Comparison of ENCODE assay signal across 21 cellular contexts in the genomic region with DNA sequence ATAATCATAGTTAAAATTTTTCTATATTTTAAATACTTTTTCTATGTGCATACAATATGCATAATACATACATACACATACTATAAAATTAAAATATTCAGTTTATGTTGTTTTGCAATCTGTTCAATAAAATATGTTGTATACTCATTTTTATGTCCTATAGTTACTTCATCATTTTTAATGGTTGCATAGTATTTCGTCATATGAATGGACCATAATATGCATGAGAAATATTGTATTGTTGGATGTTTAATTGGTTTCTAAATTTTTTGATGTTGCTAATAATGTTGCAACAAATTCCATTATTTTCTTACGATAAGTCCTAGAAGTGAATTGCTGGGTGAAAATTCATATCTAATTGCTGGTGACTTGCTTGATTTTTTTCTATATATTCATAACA.
DNase-seq lines count a peak whose midpoint lies in the region; ATAC-seq, FAIRE-seq and TF ChIP-seq lines count a peak whose summit lies in the region.
"Had no signal": no experiment of that assay in that cellular context is flagged by ENCODE, and none has a peak within 500 bp of the region (broad histone marks: within the 10 kb centered on the region; RNA-seq: fewer than 3 reads in every experiment).

No MANE protein-coding gene starts in this region.

- no peaks in the 10 kb centered on the region for H3K4me1 Mint-ChIP-seq in activated CD8-positive, alpha-beta T cell treated with anti-CD3 and anti-CD28 coated beads, Interleukin-2, amount 10 ng/mL, durations not matched to agents 7 days and 5 days (ENCODE audit: low read depth)
- H3K4me1 Mint-ChIP-seq: CD4-positive, alpha-beta memory T cell had no signal

- TF ChIP-seq RAD21 in neural cell (conservative IDR thresholded peaks at IDR 0.05) = no peak

- H2AFZ ChIP-seq in neural cell (ENCODE audit: low read depth, low read length) = no peak overlapping the region

- CTCF ChIA-PET in activated CD8-positive, alpha-beta T cell treated with anti-CD3 and anti-CD28 coated beads, Interleukin-2, amount 10 ng/mL, durations not matched to agents 7 days and 5 days (lab: Charles Lee) = no interaction called here

- TF ChIP-seq CTCF in neural cell (IDR thresholded peaks at IDR 0.05; ENCODE audit: poor library complexity, severe bottlenecking) = no peak

- no peaks in the 10 kb centered on the region for H3K36me3 ChIP-seq in neural cell (ENCODE audit: insufficient read depth, low read length)
- H3K36me3 ChIP-seq: HAP-1 had no signal

- H3K9ac ChIP-seq in neural cell (ENCODE audit: low read length) = no peak overlapping the region

- no peaks in the 10 kb centered on the region for H3K79me2 ChIP-seq in neural cell (replicated peaks; ENCODE audit: insufficient read depth, low read length)

- H3K27me3 ChIP-seq in neural cell (ENCODE audit: insufficient read depth, low read depth, low read length) = no peaks in the 10 kb centered on the region

- DNase-seq in frontal cortex (ENCODE audit: low spot score in 2 of 2) (no peak), amygdala (lab: John Stamatoyannopoulos, UW) (no peak)
- DNase-seq in activated CD8-positive, alpha-beta T cell treated with anti-CD3 and anti-CD28 coated beads, Interleukin-2, amount 10 ng/mL, durations not matched to agents 7 days and 5 days = no peak
- DNase-seq: 8988T; C1 segment of cervical spinal cord; Calu3; CD4-positive, alpha-beta memory T cell; COR-L47; DMS153; DND-41; GDM1; GOT3; HFFc6 had no signal

- no peaks in the 10 kb centered on the region for H4K20me1 ChIP-seq in neural cell (ENCODE audit: insufficient read depth)

- no peaks in the 10 kb centered on the region for H3K9me2 ChIP-seq in neural cell (ENCODE audit: insufficient read depth, low read length)

- no peaks in the 10 kb centered on the region for H3K9me3 ChIP-seq in neural cell (ENCODE audit: low read length)
- H3K9me3 ChIP-seq: HAP-1 had no signal

- H3F3A ChIP-seq in neural cell (ENCODE audit: insufficient read depth, low read length, poor library complexity, severe bottlenecking) = no peaks in the 10 kb centered on the region

- H3K27ac Mint-ChIP-seq in activated CD8-positive, alpha-beta T cell treated with anti-CD3 and anti-CD28 coated beads, Interleukin-2, amount 10 ng/mL, durations not matched to agents 7 days and 5 days = no peak overlapping the region
- H3K27ac Mint-ChIP-seq: CD4-positive, alpha-beta memory T cell; HFFc6 had no signal

- H3K9me3 Mint-ChIP-seq in activated CD8-positive, alpha-beta T cell treated with anti-CD3 and anti-CD28 coated beads, Interleukin-2, amount 10 ng/mL, durations not matched to agents 7 days and 5 days (ENCODE audit: insufficient read depth) = no peaks in the 10 kb centered on the region

- no peak overlapping the region for H3K4me3 ChIP-seq in neural cell (ENCODE audit: low read length)
- H3K4me3 ChIP-seq: GM12878, HAP-1 had no signal

- H3K36me3 Mint-ChIP-seq in activated CD8-positive, alpha-beta T cell treated with anti-CD3 and anti-CD28 coated beads, Interleukin-2, amount 10 ng/mL, durations not matched to agents 7 days and 5 days (ENCODE audit: low read depth) = no peaks in the 10 kb centered on the region
- H3K36me3 Mint-ChIP-seq: CD4-positive, alpha-beta memory T cell had no signal

- POLR2A ChIA-PET in activated CD8-positive, alpha-beta T cell treated with anti-CD3 and anti-CD28 coated beads, Interleukin-2, amount 10 ng/mL, durations not matched to agents 7 days and 5 days (lab: Charles Lee) = no interaction called here

- peak; percentile 11 for FAIRE-seq in A204.1 (lab: Jason Lieb, UNC)
- FAIRE-seq in TTC549 (lab: Jason Lieb, UNC) = peak; percentile 62
- FAIRE-seq in frontal cortex (lab: Jason Lieb, UNC) = peak; percentile 52
- FAIRE-seq: GM12878, GM18507, H54 had no signal

- no peak overlapping the region for H3K4me2 ChIP-seq in neural cell (ENCODE audit: low read length)

- H3K27ac ChIP-seq in neural cell (ENCODE audit: low read length) = peak overlapping the region; percentile 79

- ATAC-seq in activated CD8-positive, alpha-beta T cell treated with anti-CD3 and anti-CD28 coated beads, Interleukin-2, amount 10 ng/mL, durations not matched to agents 7 days and 5 days = no peak
- ATAC-seq in HG02852 (IDR thresholded peaks at IDR 0.05; ENCODE audit: unreplicated experiment) = no peak
- ATAC-seq: GM12878 had no signal

- no peak overlapping the region for H3K4me3 Mint-ChIP-seq in activated CD8-positive, alpha-beta T cell treated with anti-CD3 and anti-CD28 coated beads, Interleukin-2, amount 10 ng/mL, durations not matched to agents 7 days and 5 days
- H3K4me3 Mint-ChIP-seq: CD4-positive, alpha-beta memory T cell; HFFc6 had no signal

- H3K27me3 Mint-ChIP-seq in activated CD8-positive, alpha-beta T cell treated with anti-CD3 and anti-CD28 coated beads, Interleukin-2, amount 10 ng/mL, durations not matched to agents 7 days and 5 days (ENCODE audit: low read depth) = no peaks in the 10 kb centered on the region
- H3K27me3 Mint-ChIP-seq: CD4-positive, alpha-beta memory T cell had no signal

- TF ChIP-seq EP300 in neural cell (conservative IDR thresholded peaks at IDR 0.05; ENCODE audit: poor library complexity, severe bottlenecking) = no peak

TF ChIP-seq in neural cell, 6 proteins besides CTCF, POLR2A, EP300 and RAD21:
- TF ChIP-seq TAF1 (IDR thresholded peaks at IDR 0.05; ENCODE audit: low read depth) (no peak), POLR2AphosphoS5 (IDR thresholded peaks at IDR 0.05) (no peak), EZH2 (IDR thresholded peaks at IDR 0.05; ENCODE audit: borderline replicate concordance, insufficient read depth, low read length, poor library complexity, severe bottlenecking) (no peak), SMC3 (conservative IDR thresholded peaks at IDR 0.05; ENCODE audit: poor library complexity) (no peak), MXI1 (conservative IDR thresholded peaks at IDR 0.05; ENCODE audit: poor library complexity, severe bottlenecking) (no peak)
- TF ChIP-seq, protein P1, sequence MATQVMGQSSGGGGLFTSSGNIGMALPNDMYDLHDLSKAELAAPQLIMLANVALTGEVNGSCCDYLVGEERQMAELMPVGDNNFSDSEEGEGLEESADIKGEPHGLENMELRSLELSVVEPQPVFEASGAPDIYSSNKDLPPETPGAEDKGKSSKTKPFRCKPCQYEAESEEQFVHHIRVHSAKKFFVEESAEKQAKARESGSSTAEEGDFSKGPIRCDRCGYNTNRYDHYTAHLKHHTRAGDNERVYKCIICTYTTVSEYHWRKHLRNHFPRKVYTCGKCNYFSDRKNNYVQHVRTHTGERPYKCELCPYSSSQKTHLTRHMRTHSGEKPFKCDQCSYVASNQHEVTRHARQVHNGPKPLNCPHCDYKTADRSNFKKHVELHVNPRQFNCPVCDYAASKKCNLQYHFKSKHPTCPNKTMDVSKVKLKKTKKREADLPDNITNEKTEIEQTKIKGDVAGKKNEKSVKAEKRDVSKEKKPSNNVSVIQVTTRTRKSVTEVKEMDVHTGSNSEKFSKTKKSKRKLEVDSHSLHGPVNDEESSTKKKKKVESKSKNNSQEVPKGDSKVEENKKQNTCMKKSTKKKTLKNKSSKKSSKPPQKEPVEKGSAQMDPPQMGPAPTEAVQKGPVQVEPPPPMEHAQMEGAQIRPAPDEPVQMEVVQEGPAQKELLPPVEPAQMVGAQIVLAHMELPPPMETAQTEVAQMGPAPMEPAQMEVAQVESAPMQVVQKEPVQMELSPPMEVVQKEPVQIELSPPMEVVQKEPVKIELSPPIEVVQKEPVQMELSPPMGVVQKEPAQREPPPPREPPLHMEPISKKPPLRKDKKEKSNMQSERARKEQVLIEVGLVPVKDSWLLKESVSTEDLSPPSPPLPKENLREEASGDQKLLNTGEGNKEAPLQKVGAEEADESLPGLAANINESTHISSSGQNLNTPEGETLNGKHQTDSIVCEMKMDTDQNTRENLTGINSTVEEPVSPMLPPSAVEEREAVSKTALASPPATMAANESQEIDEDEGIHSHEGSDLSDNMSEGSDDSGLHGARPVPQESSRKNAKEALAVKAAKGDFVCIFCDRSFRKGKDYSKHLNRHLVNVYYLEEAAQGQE (IDR thresholded peaks at IDR 0.05; ENCODE audit: borderline replicate concordance) = no peak
